24 cellular contexts compared by ENCODE assay signal in genomic region chr10:42304341-42304740, GRCh38.
"Had no signal": no experiment of that assay in that cellular context is flagged by ENCODE, and none has a peak within 500 bp of the region (broad histone marks: within the 10 kb centered on the region; RNA-seq: fewer than 3 reads in every experiment).

No MANE protein-coding gene starts in this region.

- H3K27me3 Mint-ChIP-seq: activated CD4-positive, alpha-beta memory T cell treated with anti-CD3 and anti-CD28 coated beads, Interleukin-2, amount 10 ng/mL, durations not matched to agents 7 days and 5 days; activated CD4-positive, alpha-beta T cell treated with anti-CD3 and anti-CD28 coated beads, Interleukin-2, amount 10 ng/mL, durations not matched to agents 7 days and 5 days; activated T-cell treated with anti-CD3 and anti-CD28 coated beads, Interleukin-2, amount 50 U/mL, for 24 hours; activated T-helper 17 cell treated with anti-CD3 and anti-CD28 coated beads, Interleukin-2, amount 50 U/mL, for 72 hours; natural killer cell treated with Interleukin-12 subunit alpha and Interleukin-12 subunit beta and Interleukin-15 and Interleukin-18, amount 100 ng/mL, for 72 hours; type B pancreatic cell had no signal

- H3K27ac ChIP-seq: esophagus muscularis mucosa, lower lobe of right lung, right lobe of liver, skin epidermis, uterus had no signal

- H3K4me3 ChIP-seq: esophagus muscularis mucosa, lower lobe of right lung, right lobe of liver, skin epidermis, uterus had no signal

- H3K27ac Mint-ChIP-seq: activated CD4-positive, alpha-beta memory T cell treated with anti-CD3 and anti-CD28 coated beads, Interleukin-2, amount 10 ng/mL, durations not matched to agents 7 days and 5 days; activated CD4-positive, alpha-beta T cell treated with anti-CD3 and anti-CD28 coated beads, Interleukin-2, amount 10 ng/mL, durations not matched to agents 7 days and 5 days; activated T-cell treated with anti-CD3 and anti-CD28 coated beads, Interleukin-2, amount 50 U/mL, for 24 hours; activated T-helper 17 cell treated with anti-CD3 and anti-CD28 coated beads, Interleukin-2, amount 50 U/mL, for 72 hours; immature natural killer cell; natural killer cell treated with Interleukin-12 subunit alpha and Interleukin-12 subunit beta and Interleukin-15 and Interleukin-18, amount 100 ng/mL, for 72 hours; type B pancreatic cell had no signal

- DNase-seq: activated CD4-positive, alpha-beta memory T cell treated with anti-CD3 and anti-CD28 coated beads, Interleukin-2, amount 10 ng/mL, durations not matched to agents 7 days and 5 days; activated CD4-positive, alpha-beta T cell treated with anti-CD3 and anti-CD28 coated beads, Interleukin-2, amount 10 ng/mL, durations not matched to agents 7 days and 5 days; activated CD4-positive, CD25-positive, alpha-beta regulatory T cell treated with anti-CD3 and anti-CD28 coated beads, Interleukin-2, amount 50 U/mL, for 72 hours; activated CD8-positive, alpha-beta memory T cell treated with anti-CD3 and anti-CD28 coated beads, Interleukin-2, amount 50 U/mL, for 48 hours; activated gamma-delta T cell treated with Interleukin-2 at 50 U/mL for 16 hours; activated naive CD4-positive, alpha-beta T cell treated with anti-CD3 and anti-CD28 coated beads, Interleukin-2, amount 50 U/mL, for 16 hours; activated T-cell treated with anti-CD3 and anti-CD28 coated beads, Interleukin-2, amount 50 U/mL, for 24 hours; amygdala; caudate nucleus; foreskin melanocyte; immature natural killer cell; lower lobe of right lung; mesendoderm; right lobe of liver; stimulated activated CD4-positive, alpha-beta T cell treated with anti-CD3 and anti-CD28 coated beads, Interleukin-12 subunit alpha, Interleukin-12 subunit beta, amount 100 ng/mL, for 4 hours; stimulated activated CD4-positive, alpha-beta T cell treated with anti-CD3 and anti-CD28 coated beads, Interleukin-4, amount 100 ng/mL, for 1 hour; stimulated activated naive CD8-positive, alpha-beta T cell treated with anti-CD3 and anti-CD28 coated beads, Interleukin-15, Interleukin-2, amounts not matched to agents 100 U/mL and 50 U/mL, for 24 hours; substantia nigra; uterus had no signal

- H3K4me1 Mint-ChIP-seq: activated CD4-positive, alpha-beta memory T cell treated with anti-CD3 and anti-CD28 coated beads, Interleukin-2, amount 10 ng/mL, durations not matched to agents 7 days and 5 days; activated CD4-positive, alpha-beta T cell treated with anti-CD3 and anti-CD28 coated beads, Interleukin-2, amount 10 ng/mL, durations not matched to agents 7 days and 5 days; immature natural killer cell had no signal

- ATAC-seq: activated T-helper 17 cell treated with anti-CD3 and anti-CD28 coated beads, Interleukin-2, amount 50 U/mL, for 72 hours; lower lobe of right lung; natural killer cell treated with Interleukin-12 subunit alpha and Interleukin-12 subunit beta and Interleukin-15 and Interleukin-18, amount 100 ng/mL, for 72 hours; right lobe of liver; stimulated activated naive CD8-positive, alpha-beta T cell treated with anti-CD3 and anti-CD28 coated beads, Interleukin-15, Interleukin-2, amounts not matched to agents 100 U/mL and 50 U/mL, for 24 hours had no signal

- H3K27me3 ChIP-seq: esophagus muscularis mucosa, right lobe of liver, uterus had no signal

- H3K4me1 ChIP-seq: esophagus muscularis mucosa, lower lobe of right lung, right lobe of liver, uterus had no signal

- H3K4me3 Mint-ChIP-seq: activated CD4-positive, alpha-beta memory T cell treated with anti-CD3 and anti-CD28 coated beads, Interleukin-2, amount 10 ng/mL, durations not matched to agents 7 days and 5 days; activated CD4-positive, alpha-beta T cell treated with anti-CD3 and anti-CD28 coated beads, Interleukin-2, amount 10 ng/mL, durations not matched to agents 7 days and 5 days; activated T-cell treated with anti-CD3 and anti-CD28 coated beads, Interleukin-2, amount 50 U/mL, for 24 hours; activated T-helper 17 cell treated with anti-CD3 and anti-CD28 coated beads, Interleukin-2, amount 50 U/mL, for 72 hours; natural killer cell treated with Interleukin-12 subunit alpha and Interleukin-12 subunit beta and Interleukin-15 and Interleukin-18, amount 100 ng/mL, for 72 hours; type B pancreatic cell had no signal

- H3K36me3 ChIP-seq: esophagus muscularis mucosa, lower lobe of right lung, right lobe of liver, uterus had no signal
